In the genomic region with DNA sequence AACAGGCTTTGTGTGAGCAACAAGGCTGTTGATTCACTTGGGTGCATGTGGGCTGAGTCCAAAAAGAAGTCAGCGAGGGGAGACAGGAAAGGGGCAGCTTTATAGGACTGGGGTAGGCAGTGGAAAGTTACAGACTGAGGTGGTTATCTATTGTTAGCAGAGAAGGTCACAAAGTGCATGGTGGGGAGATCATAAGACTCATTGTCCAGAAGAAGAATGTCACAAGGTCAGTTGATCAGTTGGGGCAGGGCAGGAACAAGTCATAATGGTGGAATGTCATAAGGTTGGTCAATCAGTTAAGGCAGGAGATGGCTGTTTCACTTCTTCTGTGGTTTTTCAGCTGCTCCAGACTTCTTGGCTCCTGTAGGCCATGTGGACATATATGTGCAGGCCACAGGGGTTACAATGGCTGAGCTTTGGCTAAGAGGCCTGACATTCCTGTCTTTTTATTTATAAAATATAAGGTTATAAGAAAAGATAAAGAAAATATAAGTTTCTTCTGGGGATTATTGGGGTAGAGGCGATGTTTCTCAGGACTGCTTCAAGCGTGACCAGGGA, we compare ENCODE assay signal across 2 cellular contexts.
TF ChIP-seq lines count a peak whose summit lies in the region.

No MANE protein-coding gene starts in this region.

TF ChIP-seq in HepG2, 621 proteins besides CTCF, POLR2A, EP300 and RAD21 (continued from another document):
- TF ChIP-seq, protein P1, sequence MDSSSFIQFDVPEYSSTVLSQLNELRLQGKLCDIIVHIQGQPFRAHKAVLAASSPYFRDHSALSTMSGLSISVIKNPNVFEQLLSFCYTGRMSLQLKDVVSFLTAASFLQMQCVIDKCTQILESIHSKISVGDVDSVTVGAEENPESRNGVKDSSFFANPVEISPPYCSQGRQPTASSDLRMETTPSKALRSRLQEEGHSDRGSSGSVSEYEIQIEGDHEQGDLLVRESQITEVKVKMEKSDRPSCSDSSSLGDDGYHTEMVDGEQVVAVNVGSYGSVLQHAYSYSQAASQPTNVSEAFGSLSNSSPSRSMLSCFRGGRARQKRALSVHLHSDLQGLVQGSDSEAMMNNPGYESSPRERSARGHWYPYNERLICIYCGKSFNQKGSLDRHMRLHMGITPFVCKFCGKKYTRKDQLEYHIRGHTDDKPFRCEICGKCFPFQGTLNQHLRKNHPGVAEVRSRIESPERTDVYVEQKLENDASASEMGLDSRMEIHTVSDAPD (CRISPR knock-in tag; IDR thresholded peaks at IDR 0.05) = no peak
- TF ChIP-seq SOX13 (IDR thresholded peaks at IDR 0.05) (peak; percentile 46; the same call in 1 of the 2 replicates), SOX13 (CRISPR knock-in tag; conservative IDR thresholded peaks at IDR 0.05 in 1 of 2, IDR thresholded peaks at IDR 0.05 in 1 of 2) (peak in 1 of 2 experiments; percentile 90; a peak in 2 of 4 replicates), HES4 (CRISPR knock-in tag; IDR thresholded peaks at IDR 0.05; ENCODE audit: borderline replicate concordance) (no peak), SOX6 (IDR thresholded peaks at IDR 0.05) (no peak), SOX6 (CRISPR knock-in tag; IDR thresholded peaks at IDR 0.05) (peak; percentile 46), FOSL2 (CRISPR knock-in tag; IDR thresholded peaks at IDR 0.05) (peak; percentile 32; the same call in 1 of the 2 replicates)
- TF ChIP-seq, protein P2, sequence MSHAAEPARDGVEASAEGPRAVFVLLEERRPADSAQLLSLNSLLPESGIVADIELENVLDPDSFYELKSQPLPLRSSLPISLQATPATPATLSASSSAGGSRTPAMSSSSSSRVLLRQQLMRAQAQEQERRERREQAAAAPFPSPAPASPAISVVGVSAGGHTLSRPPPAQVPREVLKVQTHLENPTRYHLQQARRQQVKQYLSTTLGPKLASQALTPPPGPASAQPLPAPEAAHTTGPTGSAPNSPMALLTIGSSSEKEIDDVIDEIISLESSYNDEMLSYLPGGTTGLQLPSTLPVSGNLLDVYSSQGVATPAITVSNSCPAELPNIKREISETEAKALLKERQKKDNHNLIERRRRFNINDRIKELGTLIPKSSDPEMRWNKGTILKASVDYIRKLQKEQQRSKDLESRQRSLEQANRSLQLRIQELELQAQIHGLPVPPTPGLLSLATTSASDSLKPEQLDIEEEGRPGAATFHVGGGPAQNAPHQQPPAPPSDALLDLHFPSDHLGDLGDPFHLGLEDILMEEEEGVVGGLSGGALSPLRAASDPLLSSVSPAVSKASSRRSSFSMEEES (CRISPR knock-in tag; IDR thresholded peaks at IDR 0.05) = 0 out of 2 replicates have a peak, but pooled peaks have one; percentile 43

TF ChIP-seq in GM23338, 12 proteins besides CTCF, POLR2A, EP300 and RAD21 (continued from another document):
- TF ChIP-seq, protein P3, sequence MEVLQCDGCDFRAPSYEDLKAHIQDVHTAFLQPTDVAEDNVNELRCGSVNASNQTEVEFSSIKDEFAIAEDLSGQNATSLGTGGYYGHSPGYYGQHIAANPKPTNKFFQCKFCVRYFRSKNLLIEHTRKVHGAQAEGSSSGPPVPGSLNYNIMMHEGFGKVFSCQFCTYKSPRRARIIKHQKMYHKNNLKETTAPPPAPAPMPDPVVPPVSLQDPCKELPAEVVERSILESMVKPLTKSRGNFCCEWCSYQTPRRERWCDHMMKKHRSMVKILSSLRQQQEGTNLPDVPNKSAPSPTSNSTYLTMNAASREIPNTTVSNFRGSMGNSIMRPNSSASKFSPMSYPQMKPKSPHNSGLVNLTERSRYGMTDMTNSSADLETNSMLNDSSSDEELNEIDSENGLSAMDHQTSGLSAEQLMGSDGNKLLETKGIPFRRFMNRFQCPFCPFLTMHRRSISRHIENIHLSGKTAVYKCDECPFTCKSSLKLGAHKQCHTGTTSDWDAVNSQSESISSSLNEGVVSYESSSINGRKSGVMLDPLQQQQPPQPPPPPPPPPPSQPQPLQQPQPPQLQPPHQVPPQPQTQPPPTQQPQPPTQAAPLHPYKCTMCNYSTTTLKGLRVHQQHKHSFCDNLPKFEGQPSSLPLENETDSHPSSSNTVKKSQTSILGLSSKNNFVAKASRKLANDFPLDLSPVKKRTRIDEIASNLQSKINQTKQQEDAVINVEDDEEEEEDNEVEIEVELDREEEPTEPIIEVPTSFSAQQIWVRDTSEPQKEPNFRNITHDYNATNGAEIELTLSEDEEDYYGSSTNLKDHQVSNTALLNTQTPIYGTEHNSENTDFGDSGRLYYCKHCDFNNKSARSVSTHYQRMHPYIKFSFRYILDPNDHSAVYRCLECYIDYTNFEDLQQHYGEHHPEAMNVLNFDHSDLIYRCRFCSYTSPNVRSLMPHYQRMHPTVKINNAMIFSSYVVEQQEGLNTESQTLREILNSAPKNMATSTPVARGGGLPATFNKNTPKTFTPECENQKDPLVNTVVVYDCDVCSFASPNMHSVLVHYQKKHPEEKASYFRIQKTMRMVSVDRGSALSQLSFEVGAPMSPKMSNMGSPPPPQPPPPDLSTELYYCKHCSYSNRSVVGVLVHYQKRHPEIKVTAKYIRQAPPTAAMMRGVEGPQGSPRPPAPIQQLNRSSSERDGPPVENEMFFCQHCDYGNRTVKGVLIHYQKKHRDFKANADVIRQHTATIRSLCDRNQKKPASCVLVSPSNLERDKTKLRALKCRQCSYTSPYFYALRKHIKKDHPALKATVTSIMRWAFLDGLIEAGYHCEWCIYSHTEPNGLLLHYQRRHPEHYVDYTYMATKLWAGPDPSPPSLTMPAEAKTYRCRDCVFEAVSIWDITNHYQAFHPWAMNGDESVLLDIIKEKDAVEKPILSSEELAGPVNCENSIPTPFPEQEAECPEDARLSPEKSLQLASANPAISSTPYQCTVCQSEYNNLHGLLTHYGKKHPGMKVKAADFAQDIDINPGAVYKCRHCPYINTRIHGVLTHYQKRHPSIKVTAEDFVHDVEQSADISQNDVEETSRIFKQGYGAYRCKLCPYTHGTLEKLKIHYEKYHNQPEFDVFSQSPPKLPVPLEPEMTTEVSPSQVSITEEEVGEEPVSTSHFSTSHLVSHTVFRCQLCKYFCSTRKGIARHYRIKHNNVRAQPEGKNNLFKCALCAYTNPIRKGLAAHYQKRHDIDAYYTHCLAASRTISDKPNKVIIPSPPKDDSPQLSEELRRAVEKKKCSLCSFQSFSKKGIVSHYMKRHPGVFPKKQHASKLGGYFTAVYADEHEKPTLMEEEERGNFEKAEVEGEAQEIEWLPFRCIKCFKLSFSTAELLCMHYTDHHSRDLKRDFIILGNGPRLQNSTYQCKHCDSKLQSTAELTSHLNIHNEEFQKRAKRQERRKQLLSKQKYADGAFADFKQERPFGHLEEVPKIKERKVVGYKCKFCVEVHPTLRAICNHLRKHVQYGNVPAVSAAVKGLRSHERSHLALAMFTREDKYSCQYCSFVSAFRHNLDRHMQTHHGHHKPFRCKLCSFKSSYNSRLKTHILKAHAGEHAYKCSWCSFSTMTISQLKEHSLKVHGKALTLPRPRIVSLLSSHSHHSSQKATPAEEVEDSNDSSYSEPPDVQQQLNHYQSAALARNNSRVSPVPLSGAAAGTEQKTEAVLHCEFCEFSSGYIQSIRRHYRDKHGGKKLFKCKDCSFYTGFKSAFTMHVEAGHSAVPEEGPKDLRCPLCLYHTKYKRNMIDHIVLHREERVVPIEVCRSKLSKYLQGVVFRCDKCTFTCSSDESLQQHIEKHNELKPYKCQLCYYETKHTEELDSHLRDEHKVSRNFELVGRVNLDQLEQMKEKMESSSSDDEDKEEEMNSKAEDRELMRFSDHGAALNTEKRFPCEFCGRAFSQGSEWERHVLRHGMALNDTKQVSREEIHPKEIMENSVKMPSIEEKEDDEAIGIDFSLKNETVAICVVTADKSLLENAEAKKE (CRISPR knock-in tag; IDR thresholded peaks at IDR 0.05) = no peak
- TF ChIP-seq, protein P4, sequence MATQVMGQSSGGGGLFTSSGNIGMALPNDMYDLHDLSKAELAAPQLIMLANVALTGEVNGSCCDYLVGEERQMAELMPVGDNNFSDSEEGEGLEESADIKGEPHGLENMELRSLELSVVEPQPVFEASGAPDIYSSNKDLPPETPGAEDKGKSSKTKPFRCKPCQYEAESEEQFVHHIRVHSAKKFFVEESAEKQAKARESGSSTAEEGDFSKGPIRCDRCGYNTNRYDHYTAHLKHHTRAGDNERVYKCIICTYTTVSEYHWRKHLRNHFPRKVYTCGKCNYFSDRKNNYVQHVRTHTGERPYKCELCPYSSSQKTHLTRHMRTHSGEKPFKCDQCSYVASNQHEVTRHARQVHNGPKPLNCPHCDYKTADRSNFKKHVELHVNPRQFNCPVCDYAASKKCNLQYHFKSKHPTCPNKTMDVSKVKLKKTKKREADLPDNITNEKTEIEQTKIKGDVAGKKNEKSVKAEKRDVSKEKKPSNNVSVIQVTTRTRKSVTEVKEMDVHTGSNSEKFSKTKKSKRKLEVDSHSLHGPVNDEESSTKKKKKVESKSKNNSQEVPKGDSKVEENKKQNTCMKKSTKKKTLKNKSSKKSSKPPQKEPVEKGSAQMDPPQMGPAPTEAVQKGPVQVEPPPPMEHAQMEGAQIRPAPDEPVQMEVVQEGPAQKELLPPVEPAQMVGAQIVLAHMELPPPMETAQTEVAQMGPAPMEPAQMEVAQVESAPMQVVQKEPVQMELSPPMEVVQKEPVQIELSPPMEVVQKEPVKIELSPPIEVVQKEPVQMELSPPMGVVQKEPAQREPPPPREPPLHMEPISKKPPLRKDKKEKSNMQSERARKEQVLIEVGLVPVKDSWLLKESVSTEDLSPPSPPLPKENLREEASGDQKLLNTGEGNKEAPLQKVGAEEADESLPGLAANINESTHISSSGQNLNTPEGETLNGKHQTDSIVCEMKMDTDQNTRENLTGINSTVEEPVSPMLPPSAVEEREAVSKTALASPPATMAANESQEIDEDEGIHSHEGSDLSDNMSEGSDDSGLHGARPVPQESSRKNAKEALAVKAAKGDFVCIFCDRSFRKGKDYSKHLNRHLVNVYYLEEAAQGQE (IDR thresholded peaks at IDR 0.05; ENCODE audit: unreplicated experiment) = no peak
- TF ChIP-seq CREB1 (CRISPR knock-in tag; IDR thresholded peaks at IDR 0.05; ENCODE audit: low read depth) (no peak), ZNF331 (CRISPR knock-in tag; IDR thresholded peaks at IDR 0.05; ENCODE audit: low read depth) (no peak), POLR2AphosphoS5 (IDR thresholded peaks at IDR 0.05; ENCODE audit: low read depth) (no peak), ZNF114 (CRISPR knock-in tag; IDR thresholded peaks at IDR 0.05) (no peak), EZH2phosphoT487 (IDR thresholded peaks at IDR 0.05; ENCODE audit: unreplicated experiment) (no peak), JUNB (IDR thresholded peaks at IDR 0.05; ENCODE audit: unreplicated experiment) (no peak), EZH2 (IDR thresholded peaks at IDR 0.05; ENCODE audit: low read depth, unreplicated experiment) (no peak), NANOG (IDR thresholded peaks at IDR 0.05; ENCODE audit: borderline replicate concordance) (no peak)
- TF ChIP-seq, protein P5, sequence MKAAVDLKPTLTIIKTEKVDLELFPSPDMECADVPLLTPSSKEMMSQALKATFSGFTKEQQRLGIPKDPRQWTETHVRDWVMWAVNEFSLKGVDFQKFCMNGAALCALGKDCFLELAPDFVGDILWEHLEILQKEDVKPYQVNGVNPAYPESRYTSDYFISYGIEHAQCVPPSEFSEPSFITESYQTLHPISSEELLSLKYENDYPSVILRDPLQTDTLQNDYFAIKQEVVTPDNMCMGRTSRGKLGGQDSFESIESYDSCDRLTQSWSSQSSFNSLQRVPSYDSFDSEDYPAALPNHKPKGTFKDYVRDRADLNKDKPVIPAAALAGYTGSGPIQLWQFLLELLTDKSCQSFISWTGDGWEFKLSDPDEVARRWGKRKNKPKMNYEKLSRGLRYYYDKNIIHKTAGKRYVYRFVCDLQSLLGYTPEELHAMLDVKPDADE (IDR thresholded peaks at IDR 0.05) = no peak
